In the genomic region with DNA sequence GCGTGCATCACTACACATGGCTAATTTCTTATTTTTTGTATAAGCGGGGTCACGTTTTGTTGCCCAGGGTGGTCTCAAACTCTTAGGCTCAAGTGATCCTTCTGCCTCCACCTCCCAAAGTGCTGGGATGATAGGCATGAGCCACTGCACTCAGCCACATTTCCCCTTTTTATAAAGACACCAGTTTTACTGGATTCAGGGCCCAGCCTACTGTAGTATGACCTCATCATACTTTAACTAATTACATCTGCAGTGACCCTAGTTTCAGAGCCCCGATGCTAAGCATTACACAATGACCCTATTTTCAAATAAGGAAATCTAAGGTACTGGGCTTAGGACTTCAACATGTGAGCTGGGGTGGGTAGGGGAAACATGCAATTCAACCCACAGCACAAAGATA, we compare ENCODE assay signal across 15 cellular contexts.
"Had no signal": no experiment of that assay in that cellular context is flagged by ENCODE, and none has a peak within 500 bp of the region (broad histone marks: within the 10 kb centered on the region; RNA-seq: fewer than 3 reads in every experiment).

No MANE protein-coding gene starts in this region.

- DNase-seq: effector CD8-positive, alpha-beta T cell; endodermal cell; gastrocnemius medialis; head of caudate nucleus; left ventricle myocardium superior; lower lobe of right lung; naive thymus-derived CD8-positive, alpha-beta T cell; nephron progenitor cell; nucleus accumbens; sigmoid colon; stimulated activated CD4-positive, alpha-beta T cell treated with anti-CD3 and anti-CD28 coated beads, Interleukin-2, amount 100 ng/mL, for 24 hours; stimulated activated CD4-positive, alpha-beta T cell treated with anti-CD3 and anti-CD28 coated beads, Interleukin-4, amount 100 ng/mL, for 4 hours; transverse colon; upper lobe of right lung; uterus had no signal
